Comparison of ENCODE assay signal across 34 cellular contexts in genomic region chr4:126446917-126447316, GRCh38.
"Had no signal": no experiment of that assay in that cellular context is flagged by ENCODE, and none has a peak within 500 bp of the region (broad histone marks: within the 10 kb centered on the region; RNA-seq: fewer than 3 reads in every experiment).

No MANE protein-coding gene starts in this region.

- H3K9me3 ChIP-seq: adrenal gland had no signal

- H3K36me3 Mint-ChIP-seq: activated CD4-positive, alpha-beta memory T cell treated with anti-CD3 and anti-CD28 coated beads for 36 hours; activated naive CD4-positive, alpha-beta T cell treated with anti-CD3 and anti-CD28 coated beads, Interleukin-2, amount 50 U/mL, for 72 hours; activated naive CD8-positive, alpha-beta T cell treated with anti-CD3 and anti-CD28 coated beads for 36 hours; brain had no signal

- H3K4me1 ChIP-seq: adrenal gland had no signal

- H3K27me3 ChIP-seq: adrenal gland, cardiac muscle cell had no signal

- H3K27ac Mint-ChIP-seq: activated B cell treated with CpG ODN at 0.5 μM for 24 hours; activated CD4-positive, alpha-beta memory T cell treated with anti-CD3 and anti-CD28 coated beads for 36 hours; activated CD4-positive, alpha-beta T cell treated with anti-CD3 and anti-CD28 coated beads, Interleukin-2, amount 10 ng/mL, durations not matched to agents 24 days and 14 days; activated CD8-positive, alpha-beta T cell treated with anti-CD3 and anti-CD28 coated beads for 36 hours; activated naive CD4-positive, alpha-beta T cell treated with anti-CD3 and anti-CD28 coated beads for 36 hours; activated naive CD4-positive, alpha-beta T cell treated with anti-CD3 and anti-CD28 coated beads, Interleukin-2, amount 50 U/mL, for 72 hours; activated naive CD8-positive, alpha-beta T cell treated with anti-CD3 and anti-CD28 coated beads for 36 hours; activated T-cell treated with anti-CD3 and anti-CD28 coated beads, Interleukin-2, amount 50 U/mL, for 72 hours; activated T-helper 1 cell treated with anti-CD3 and anti-CD28 coated beads, Interleukin-12 subunit alpha, Interleukin-12 subunit beta, Interleukin-2, Interleukin-4 antibody, amounts not matched to agents 30 ng/mL and 10 ng/mL and 1 ng/mL, durations not matched to agents 14 hours and 24 hours and 36 hours; activated T-helper 17 cell treated with anti-CD3 and anti-CD28 coated beads, Interleukin-2, amount 50 U/mL, for 72 hours; brain; T-helper 1 cell treated with Interleukin-12 subunit alpha and Interleukin-12 subunit beta and Interleukin-4 antibody, amounts not matched to agents 30 μg/mL and 1 μg/mL, for 36 hours; T-helper 2 cell treated with Interferon-gamma antibody and Interleukin-4, amounts not matched to agents 5 μg/mL and 100 μg/mL, for 36 hours had no signal

- DNase-seq: activated B cell treated with CpG ODN at 0.5 μM for 24 hours; activated CD4-positive, alpha-beta memory T cell treated with anti-CD3 and anti-CD28 coated beads for 36 hours; activated CD4-positive, alpha-beta T cell treated with anti-CD3 and anti-CD28 coated beads for 4 hours; activated CD4-positive, alpha-beta T cell treated with anti-CD3 and anti-CD28 coated beads, Interleukin-2, amount 10 ng/mL, durations not matched to agents 24 days and 14 days; activated CD4-positive, alpha-beta T cell treated with anti-CD3 and anti-CD28 coated beads, Interleukin-2, amount 50 U/mL, for 1 hour; activated CD4-positive, alpha-beta T cell treated with anti-CD3 and anti-CD28 coated beads, Interleukin-2, amount 50 U/mL, for 4 hours; activated CD4-positive, CD25-positive, alpha-beta regulatory T cell treated with anti-CD3 and anti-CD28 coated beads, Interleukin-2, amount 50 U/mL, for 72 hours; activated CD8-positive, alpha-beta memory T cell treated with anti-CD3 and anti-CD28 coated beads, Interleukin-2, amount 50 U/mL, for 4 hours; activated CD8-positive, alpha-beta T cell treated with anti-CD3 and anti-CD28 coated beads for 36 hours; activated effector memory CD4-positive, alpha-beta T cell treated with anti-CD3 and anti-CD28 coated beads, Interleukin-2, amount 50 U/mL, for 16 hours; activated gamma-delta T cell treated with Interleukin-2 at 50 U/mL for 16 hours; activated naive CD4-positive, alpha-beta T cell; activated naive CD4-positive, alpha-beta T cell treated with anti-CD3 and anti-CD28 coated beads for 36 hours; activated naive CD4-positive, alpha-beta T cell treated with anti-CD3 and anti-CD28 coated beads, Interleukin-2, amount 50 U/mL, for 16 hours; activated naive CD8-positive, alpha-beta T cell treated with anti-CD3 and anti-CD28 coated beads for 36 hours; activated T-cell treated with anti-CD3 and anti-CD28 coated beads for 4 hours; activated T-cell treated with anti-CD3 and anti-CD28 coated beads, Interleukin-2, amount 50 U/mL, for 1 hour; activated T-cell treated with anti-CD3 and anti-CD28 coated beads, Interleukin-2, amount 50 U/mL, for 4 hours; activated T-cell treated with anti-CD3 and anti-CD28 coated beads, Interleukin-2, amount 50 U/mL, for 72 hours; adrenal gland; amniotic stem cell; aorta; central memory CD4-positive, alpha-beta T cell; T-helper 1 cell; T-helper 2 cell; T-helper 9 cell had no signal

- H3K27ac ChIP-seq: adrenal gland, cardiac muscle cell, VCaP had no signal

- H3K27me3 Mint-ChIP-seq: activated B cell treated with CpG ODN at 0.5 μM for 24 hours; activated CD4-positive, alpha-beta memory T cell treated with anti-CD3 and anti-CD28 coated beads for 36 hours; activated CD4-positive, alpha-beta T cell treated with anti-CD3 and anti-CD28 coated beads, Interleukin-2, amount 10 ng/mL, durations not matched to agents 24 days and 14 days; activated CD8-positive, alpha-beta T cell treated with anti-CD3 and anti-CD28 coated beads for 36 hours; activated naive CD8-positive, alpha-beta T cell treated with anti-CD3 and anti-CD28 coated beads for 36 hours; activated T-helper 17 cell treated with anti-CD3 and anti-CD28 coated beads, Interleukin-2, amount 50 U/mL, for 72 hours; brain had no signal

- H3K9me3 Mint-ChIP-seq: activated CD4-positive, alpha-beta T cell treated with anti-CD3 and anti-CD28 coated beads, Interleukin-2, amount 10 ng/mL, durations not matched to agents 24 days and 14 days; activated T-helper 1 cell treated with anti-CD3 and anti-CD28 coated beads, Interleukin-12 subunit alpha, Interleukin-12 subunit beta, Interleukin-2, Interleukin-4 antibody, amounts not matched to agents 30 ng/mL and 10 ng/mL and 1 ng/mL, durations not matched to agents 14 hours and 24 hours and 36 hours had no signal

- H3K4me1 Mint-ChIP-seq: activated B cell treated with CpG ODN at 0.5 μM for 24 hours; activated CD4-positive, alpha-beta T cell treated with anti-CD3 and anti-CD28 coated beads, Interleukin-2, amount 10 ng/mL, durations not matched to agents 24 days and 14 days; activated naive CD8-positive, alpha-beta T cell treated with anti-CD3 and anti-CD28 coated beads for 36 hours; activated T-helper 17 cell treated with anti-CD3 and anti-CD28 coated beads, Interleukin-2, amount 50 U/mL, for 72 hours; brain had no signal

- H3K4me3 Mint-ChIP-seq: activated B cell treated with CpG ODN at 0.5 μM for 24 hours; activated CD4-positive, alpha-beta memory T cell treated with anti-CD3 and anti-CD28 coated beads for 36 hours; activated CD4-positive, alpha-beta T cell treated with anti-CD3 and anti-CD28 coated beads, Interleukin-2, amount 10 ng/mL, durations not matched to agents 24 days and 14 days; activated CD8-positive, alpha-beta T cell treated with anti-CD3 and anti-CD28 coated beads for 36 hours; activated naive CD4-positive, alpha-beta T cell treated with anti-CD3 and anti-CD28 coated beads for 36 hours; activated naive CD8-positive, alpha-beta T cell treated with anti-CD3 and anti-CD28 coated beads for 36 hours; activated T-cell treated with anti-CD3 and anti-CD28 coated beads, Interleukin-2, amount 50 U/mL, for 4 hours; activated T-cell treated with anti-CD3 and anti-CD28 coated beads, Interleukin-2, amount 50 U/mL, for 72 hours; activated T-helper 1 cell treated with anti-CD3 and anti-CD28 coated beads, Interleukin-12 subunit alpha, Interleukin-12 subunit beta, Interleukin-2, Interleukin-4 antibody, amounts not matched to agents 30 ng/mL and 10 ng/mL and 1 ng/mL, durations not matched to agents 14 hours and 24 hours and 36 hours; activated T-helper 17 cell treated with anti-CD3 and anti-CD28 coated beads, Interleukin-2, amount 50 U/mL, for 72 hours; brain; T-helper 1 cell treated with Interleukin-12 subunit alpha and Interleukin-12 subunit beta and Interleukin-4 antibody, amounts not matched to agents 30 μg/mL and 1 μg/mL, for 36 hours; T-helper 2 cell treated with Interferon-gamma antibody and Interleukin-4, amounts not matched to agents 5 μg/mL and 100 μg/mL, for 36 hours had no signal

- H3K4me3 ChIP-seq: adrenal gland, cardiac muscle cell had no signal

- ATAC-seq: activated CD8-positive, alpha-beta T cell treated with anti-CD3 and anti-CD28 coated beads for 36 hours; activated naive CD4-positive, alpha-beta T cell treated with anti-CD3 and anti-CD28 coated beads, Interleukin-2, amount 50 U/mL, for 72 hours; activated T-cell treated with anti-CD3 and anti-CD28 coated beads, Interleukin-2, amount 50 U/mL, for 4 hours; activated T-cell treated with anti-CD3 and anti-CD28 coated beads, Interleukin-2, amount 50 U/mL, for 72 hours; activated T-helper 17 cell treated with anti-CD3 and anti-CD28 coated beads, Interleukin-2, amount 50 U/mL, for 72 hours had no signal

- H3K36me3 ChIP-seq: adrenal gland, cardiac muscle cell had no signal
